In genomic region chr3:195863121-195864061, GRCh38 we compare ENCODE assay signal across 8 cellular contexts.
A peak's percentile ranks its signal among the peaks of the same experiment; 100 is the strongest.
DNase-seq lines count a peak whose midpoint lies in the region; ATAC-seq and TF ChIP-seq lines count a peak whose summit lies in the region.

No MANE protein-coding gene starts in this region.

- H3K4me3 ChIP-seq in cardiac fibroblast (replicated peaks in 1 of 2; ENCODE audit: low read depth in 2 of 2, low read length in 2 of 2), result no peak overlapping the region

- DNase-seq in NCI-H524 (lab: John Stamatoyannopoulos, UW) (peak; percentile 70 to 71), NCI-H524 treated with DMSO at 0.1 percent for 48 hours (lab: John Stamatoyannopoulos, UW) (no peak), NCI-H1092 treated with DMSO at 0.1 percent for 48 hours (lab: John Stamatoyannopoulos, UW) (peak; percentile 71), cardiac fibroblast (ENCODE audit: low read depth in 2 of 2) (peak; percentile 91 to 94), kidney glomerular epithelial cell (lab: John Stamatoyannopoulos, UW) (peak; percentile 69), NK-92 (lab: John Stamatoyannopoulos, UW; ENCODE audit: unreplicated experiment) (no peak)
- peak; percentile 12 to 48 for DNase-seq in stimulated activated CD4-positive, alpha-beta T cell treated with anti-CD3 and anti-CD28 coated beads, Interleukin-1b, Interleukin-23, amount 100 ng/mL, for 1 hour (ENCODE audit: low read depth in 2 of 2)

- TF ChIP-seq CTCF in cardiac fibroblast (IDR thresholded peaks at IDR 0.05; ENCODE audit: low read depth, low read length), result peak; percentile 99

- ATAC-seq in activated CD4-positive, CD25-positive, alpha-beta regulatory T cell treated with anti-CD3 and anti-CD28 coated beads, Interleukin-2, amount 50 U/mL, for 24 hours, result peak; percentile 79 to 89

Comparison
In these comparisons a context has a peak if more than half of its experiments do, and no peak if none do; other contexts are left out.
1. DNase-seq: peak in NCI-H524 (2 of 2), NCI-H1092 treated with DMSO at 0.1 percent for 48 hours (single experiment), cardiac fibroblast (2 of 2), kidney glomerular epithelial cell (single experiment) and stimulated activated CD4-positive, alpha-beta T cell treated with anti-CD3 and anti-CD28 coated beads, Interleukin-1b, Interleukin-23, amount 100 ng/mL, for 1 hour (2 of 2); none in NCI-H524 treated with DMSO at 0.1 percent for 48 hours (single experiment) and NK-92 (single experiment).